ENCODE assay signal across 23 cellular contexts in the genomic region with DNA sequence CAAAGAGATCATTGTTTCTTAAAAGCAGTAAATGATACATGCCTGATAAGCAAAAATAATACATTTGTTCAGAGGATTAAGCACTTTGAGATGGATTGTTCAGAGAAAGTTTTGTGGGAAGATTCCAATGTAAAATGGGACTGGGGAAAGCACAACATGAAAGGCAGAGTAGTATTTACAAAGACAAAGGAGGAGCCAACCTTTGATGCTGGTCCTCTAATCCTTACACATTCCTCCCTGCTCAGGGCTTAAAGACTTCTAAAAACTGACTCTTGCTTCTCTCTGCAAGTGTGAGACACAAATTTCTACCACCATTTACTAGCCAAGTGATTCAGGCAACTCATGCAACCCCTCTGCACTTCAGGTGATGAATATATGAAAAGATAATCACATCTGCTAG. TPM values are rescaled to one million over a fixed set of nuclear protein-coding genes. Genes with fewer than 3 reads are reported as not detected.
DNase-seq lines count a peak whose midpoint lies in the region; ATAC-seq and TF ChIP-seq lines count a peak whose summit lies in the region.
"Had no signal": no experiment of that assay in that cellular context is flagged by ENCODE, and none has a peak within 500 bp of the region (broad histone marks: within the 10 kb centered on the region; RNA-seq: fewer than 3 reads in every experiment).

No MANE protein-coding gene starts in this region.

- H3K4me3 ChIP-seq in ectodermal cell (ENCODE audit: insufficient read depth, low read depth, low read length) (no peak overlapping the region), MM.1S (ENCODE audit: low read length) (no peak overlapping the region)
- H3K4me3 ChIP-seq: GM23248, MG63, Peyer's patch, SJCRH30 had no signal

- peak; percentile 6 for DNase-seq in activated CD4-positive, alpha-beta T cell treated with anti-CD3 and anti-CD28 coated beads, Interleukin-2, amount 10 ng/mL, durations not matched to agents 24 days and 14 days
- no peak for DNase-seq in activated CD4-positive, alpha-beta T cell treated with anti-CD3 and anti-CD28 coated beads for 1 hour
- DNase-seq in neural crest cell (ENCODE audit: low read depth, low spot score) (no peak), MM.1S (no peak), Ammon's horn (ENCODE audit: low spot score) (no peak), DMS 273 treated with DMSO at 0.1 percent for 48 hours (lab: John Stamatoyannopoulos, UW) (no peak)
- no peak for DNase-seq in activated T-cell treated with anti-CD3 and anti-CD28 coated beads, Interleukin-2, amount 50 U/mL, for 72 hours
- DNase-seq: 8988T, EL, GM23248, MG63, NCI-H1048, NCI-H1417 treated with DMSO at 0.1 percent for 48 hours, NCI-H187, NCI-H446, NCI-H526 treated with DMSO at 0.1 percent for 48 hours, Peyer's patch, SJCRH30, T-cell had no signal

- H3K27me3 ChIP-seq in ectodermal cell (ENCODE audit: control insufficient read depth, insufficient read depth, low read length, poor library complexity, severe bottlenecking), result no peaks in the 10 kb centered on the region
- no peaks in the 10 kb centered on the region for H3K27me3 ChIP-seq in MM.1S (replicated peaks; ENCODE audit: insufficient read depth, low read length)
- H3K27me3 ChIP-seq: MG63, Peyer's patch, SJCRH30 had no signal

- no peaks in the 10 kb centered on the region for H3K27me3 Mint-ChIP-seq in activated CD4-positive, alpha-beta T cell treated with anti-CD3 and anti-CD28 coated beads, Interleukin-2, amount 10 ng/mL, durations not matched to agents 24 days and 14 days
- H3K27me3 Mint-ChIP-seq in neural crest cell (ENCODE audit: low read depth), result no peaks in the 10 kb centered on the region
- H3K27me3 Mint-ChIP-seq in activated T-cell treated with anti-CD3 and anti-CD28 coated beads, Interleukin-2, amount 50 U/mL, for 72 hours (ENCODE audit: low read depth), result no peaks in the 10 kb centered on the region
- H3K27me3 Mint-ChIP-seq: T-cell had no signal

- H3K4me1 Mint-ChIP-seq in activated CD4-positive, alpha-beta T cell treated with anti-CD3 and anti-CD28 coated beads, Interleukin-2, amount 10 ng/mL, durations not matched to agents 24 days and 14 days, result no peaks in the 10 kb centered on the region
- H3K4me1 Mint-ChIP-seq in neural crest cell, result peaks cover 7% of the 10 kb centered on the region
- H3K4me1 Mint-ChIP-seq in activated T-cell treated with anti-CD3 and anti-CD28 coated beads, Interleukin-2, amount 50 U/mL, for 72 hours (ENCODE audit: low read depth), result no peaks in the 10 kb centered on the region
- H3K4me1 Mint-ChIP-seq: T-cell had no signal

- no peaks in the 10 kb centered on the region for H3K79me2 ChIP-seq in MM.1S (ENCODE audit: low read length)

- no peaks in the 10 kb centered on the region for H3K9me2 ChIP-seq in MM.1S (replicated peaks; ENCODE audit: insufficient read depth, low read length)

- no peaks in the 10 kb centered on the region for H3K36me3 ChIP-seq in ectodermal cell (ENCODE audit: control insufficient read depth, insufficient read depth, low read length)
- H3K36me3 ChIP-seq in MM.1S (replicated peaks; ENCODE audit: insufficient read depth, low read length), result no peaks in the 10 kb centered on the region
- H3K36me3 ChIP-seq: MG63, Peyer's patch, SJCRH30 had no signal

- no peaks in the 10 kb centered on the region for H3K9me3 ChIP-seq in ectodermal cell (ENCODE audit: control insufficient read depth, low read length)
- H3K9me3 ChIP-seq in MM.1S (replicated peaks; ENCODE audit: insufficient read depth, low read length), result no peaks in the 10 kb centered on the region
- H3K9me3 ChIP-seq: MG63, Peyer's patch, SJCRH30 had no signal

- H3K9me3 Mint-ChIP-seq in activated CD4-positive, alpha-beta T cell treated with anti-CD3 and anti-CD28 coated beads, Interleukin-2, amount 10 ng/mL, durations not matched to agents 24 days and 14 days, result no peaks in the 10 kb centered on the region
- H3K9me3 Mint-ChIP-seq in neural crest cell, result peaks cover 5% of the 10 kb centered on the region
- peaks cover 0 to 6% of the 10 kb centered on the region in 2 donors for H3K9me3 Mint-ChIP-seq in activated T-cell treated with anti-CD3 and anti-CD28 coated beads, Interleukin-2, amount 50 U/mL, for 72 hours

- no peak overlapping the region for H2AFZ ChIP-seq in MM.1S (ENCODE audit: low read length)
- H2AFZ ChIP-seq: GM23248 had no signal

- no peak overlapping the region for H3K4me3 Mint-ChIP-seq in activated CD4-positive, alpha-beta T cell treated with anti-CD3 and anti-CD28 coated beads, Interleukin-2, amount 10 ng/mL, durations not matched to agents 24 days and 14 days
- no peak overlapping the region for H3K4me3 Mint-ChIP-seq in neural crest cell
- no peak overlapping the region for H3K4me3 Mint-ChIP-seq in activated T-cell treated with anti-CD3 and anti-CD28 coated beads, Interleukin-2, amount 50 U/mL, for 72 hours
- H3K4me3 Mint-ChIP-seq: T-cell had no signal

- H3F3A ChIP-seq in MM.1S (ENCODE audit: insufficient read depth, low read length), result no peaks in the 10 kb centered on the region

- H3K9ac ChIP-seq in MM.1S (ENCODE audit: low read length), result no peak overlapping the region
- H3K9ac ChIP-seq: GM23248 had no signal

- no peak for TF ChIP-seq CTCF in neural crest cell (conservative IDR thresholded peaks at IDR 0.05)
- TF ChIP-seq CTCF in MM.1S (IDR thresholded peaks at IDR 0.05; ENCODE audit: low read length), result no peak

- H3K27ac ChIP-seq in ectodermal cell (ENCODE audit: insufficient read depth, low read depth, low read length, poor library complexity, severe bottlenecking) (peak overlapping the region; percentile 56), MM.1S (ENCODE audit: low read length) (no peak overlapping the region)
- H3K27ac ChIP-seq: C4-2B, GM23248, Peyer's patch, SJCRH30 had no signal

- H3K4me1 ChIP-seq in ectodermal cell (ENCODE audit: control insufficient read depth, insufficient read depth, low read length), result peaks cover 10% of the 10 kb centered on the region
- H3K4me1 ChIP-seq in MM.1S (ENCODE audit: low read length), result peaks cover 10% of the 10 kb centered on the region
- H3K4me1 ChIP-seq: Peyer's patch, SJCRH30 had no signal

- no peak for ATAC-seq in activated T-cell treated with anti-CD3 and anti-CD28 coated beads, Interleukin-2, amount 50 U/mL, for 72 hours (replicated peaks in 1 of 2)
- ATAC-seq: HCT116, T-cell had no signal

- H4K20me1 ChIP-seq in MM.1S (ENCODE audit: insufficient read depth, low read length), result no peaks in the 10 kb centered on the region

- intact Hi-C loops in activated CD4-positive, alpha-beta T cell treated with anti-CD3 and anti-CD28 coated beads, Interleukin-2, amount 10 ng/mL, durations not matched to agents 24 days and 14 days (cut with micrococcal nuclease), result loop anchor here (5.0 kb wide), 1 partner anchor 306 kb away; no protein-coding TSS in a partner anchor

- H3K36me3 Mint-ChIP-seq in activated CD4-positive, alpha-beta T cell treated with anti-CD3 and anti-CD28 coated beads, Interleukin-2, amount 10 ng/mL, durations not matched to agents 24 days and 14 days (ENCODE audit: low read depth), result no peaks in the 10 kb centered on the region
- no peaks in the 10 kb centered on the region for H3K36me3 Mint-ChIP-seq in neural crest cell (ENCODE audit: low read depth)
- no peaks in the 10 kb centered on the region for H3K36me3 Mint-ChIP-seq in activated T-cell treated with anti-CD3 and anti-CD28 coated beads, Interleukin-2, amount 50 U/mL, for 72 hours (ENCODE audit: insufficient read depth in 2 of 2)
- H3K36me3 Mint-ChIP-seq: T-cell had no signal

- no peak overlapping the region for H3K4me2 ChIP-seq in MM.1S (ENCODE audit: low read depth, low read length)

- H3K27ac Mint-ChIP-seq in activated CD4-positive, alpha-beta T cell treated with anti-CD3 and anti-CD28 coated beads, Interleukin-2, amount 10 ng/mL, durations not matched to agents 24 days and 14 days, result no peak overlapping the region
- peak overlapping the region; percentile 69 for H3K27ac Mint-ChIP-seq in neural crest cell (ENCODE audit: unreplicated experiment)
- H3K27ac Mint-ChIP-seq in activated T-cell treated with anti-CD3 and anti-CD28 coated beads, Interleukin-2, amount 50 U/mL, for 72 hours, result no peak overlapping the region
- H3K27ac Mint-ChIP-seq: T-cell had no signal

RNA-seq across cellular contexts. Expression of gene REG3G, which starts 47.2 kb away (rescaled TPM):
- total RNA-seq in activated CD4-positive, alpha-beta T cell treated with anti-CD3 and anti-CD28 coated beads, Interleukin-2, amount 10 ng/mL, durations not matched to agents 24 days and 14 days, result not detected in 2 replicates
- polyA plus RNA-seq in ectodermal cell (2013, experiment 1 of 4), result not detected
- not detected for polyA plus RNA-seq in ectodermal cell (2013, experiment 2 of 4)
- not detected for polyA plus RNA-seq in ectodermal cell (2013, experiment 3 of 4)
- not detected for polyA plus RNA-seq in ectodermal cell (2013, experiment 4 of 4)
- not detected in 2 replicates for total RNA-seq in neural crest cell
- total RNA-seq in activated T-cell treated with anti-CD3 and anti-CD28 coated beads, Interleukin-2, amount 50 U/mL, for 72 hours, result not detected
- total RNA-seq: GM23248, LHCN-M2, SJCRH30 had no signal
- polyA plus RNA-seq: GM23248 had no signal
